ENCODE assay signal across 25 cellular contexts in genomic region chr21:32732544-32732943, GRCh38. TPM values are rescaled to one million over a fixed set of nuclear protein-coding genes. Genes with fewer than 3 reads are reported as not detected.
DNase-seq lines count a peak whose midpoint lies in the region; TF ChIP-seq lines count a peak whose summit lies in the region.
"Had no signal": no experiment of that assay in that cellular context is flagged by ENCODE, and none has a peak within 500 bp of the region (broad histone marks: within the 10 kb centered on the region; RNA-seq: fewer than 3 reads in every experiment).

No MANE protein-coding gene starts in this region.

- H3K36me3 ChIP-seq in esophagus squamous epithelium: peaks cover 0 to 52% (median 3%) of the 10 kb centered on the region in 3 donors
- H3K36me3 ChIP-seq: prostate gland had no signal

- H3K36me3 Mint-ChIP-seq in activated naive CD4-positive, alpha-beta T cell treated with anti-CD3 and anti-CD28 coated beads, Interleukin-2, amount 50 U/mL, for 24 hours: peaks cover 19% of the 10 kb centered on the region
- H3K36me3 Mint-ChIP-seq in type B pancreatic cell (peaks cover 11% of the 10 kb centered on the region), endothelial cell (ENCODE audit: low read depth, unreplicated experiment) (peaks cover 7% of the 10 kb centered on the region)

- H3K4me1 ChIP-seq in esophagus squamous epithelium: peaks cover 5 to 6% (median 5%) of the 10 kb centered on the region in 3 donors
- H3K4me1 ChIP-seq: BE2C, prostate gland had no signal

- no peak overlapping the region for H3K4me3 ChIP-seq in esophagus squamous epithelium
- H3K4me3 ChIP-seq: coronary artery, PC-9, prostate gland, stomach, tibial artery had no signal

- TF ChIP-seq CTCF in type B pancreatic cell (conservative IDR thresholded peaks at IDR 0.05): no peak
- no peak for TF ChIP-seq CTCF in esophagus squamous epithelium (IDR thresholded peaks at IDR 0.05)
- no peak for TF ChIP-seq CTCF in endothelial cell (IDR thresholded peaks at IDR 0.05; ENCODE audit: unreplicated experiment)

- no peaks in the 10 kb centered on the region for H3K9me3 Mint-ChIP-seq in activated naive CD4-positive, alpha-beta T cell treated with anti-CD3 and anti-CD28 coated beads, Interleukin-2, amount 50 U/mL, for 24 hours
- no peaks in the 10 kb centered on the region for H3K9me3 Mint-ChIP-seq in type B pancreatic cell
- H3K9me3 Mint-ChIP-seq in endothelial cell (ENCODE audit: unreplicated experiment): no peaks in the 10 kb centered on the region
- H3K9me3 Mint-ChIP-seq: H9, memory B cell had no signal

- intact Hi-C loops in esophagus squamous epithelium (cut with DNase I): no loop called here

- no peak overlapping the region for H3K27ac ChIP-seq in esophagus squamous epithelium
- H3K27ac ChIP-seq: coronary artery, HL-60, KMS-11, PC-9, prostate gland, stomach, tibial artery had no signal

- no peak for TF ChIP-seq POLR2A in esophagus squamous epithelium (IDR thresholded peaks at IDR 0.05)

- WGBS in esophagus squamous epithelium, 2 donors: 83 to 86% methylated on average over 3 of the region's 3 CpGs

- H3K9me3 ChIP-seq in esophagus squamous epithelium: no peaks in the 10 kb centered on the region
- H3K9me3 ChIP-seq: BE2C, prostate gland, stomach, tibial artery had no signal

- peaks cover 66% of the 10 kb centered on the region for H3K4me1 Mint-ChIP-seq in activated naive CD4-positive, alpha-beta T cell treated with anti-CD3 and anti-CD28 coated beads, Interleukin-2, amount 50 U/mL, for 24 hours
- peaks cover 8% of the 10 kb centered on the region for H3K4me1 Mint-ChIP-seq in type B pancreatic cell (ENCODE audit: unreplicated experiment)
- peaks cover 12% of the 10 kb centered on the region for H3K4me1 Mint-ChIP-seq in endothelial cell (ENCODE audit: unreplicated experiment)

- H3K27ac Mint-ChIP-seq in activated naive CD4-positive, alpha-beta T cell treated with anti-CD3 and anti-CD28 coated beads, Interleukin-2, amount 50 U/mL, for 24 hours: peak overlapping the region; percentile 78
- H3K27ac Mint-ChIP-seq in type B pancreatic cell (peak overlapping the region; percentile 54), endothelial cell (ENCODE audit: unreplicated experiment) (no peak overlapping the region)
- H3K27ac Mint-ChIP-seq: memory B cell had no signal

- no peaks in the 10 kb centered on the region for H3K27me3 Mint-ChIP-seq in activated naive CD4-positive, alpha-beta T cell treated with anti-CD3 and anti-CD28 coated beads, Interleukin-2, amount 50 U/mL, for 24 hours
- no peaks in the 10 kb centered on the region for H3K27me3 Mint-ChIP-seq in type B pancreatic cell
- H3K27me3 Mint-ChIP-seq in endothelial cell (ENCODE audit: unreplicated experiment): peaks cover 4% of the 10 kb centered on the region
- H3K27me3 Mint-ChIP-seq: memory B cell had no signal

- peak overlapping the region; percentile 69 for H3K4me3 Mint-ChIP-seq in activated naive CD4-positive, alpha-beta T cell treated with anti-CD3 and anti-CD28 coated beads, Interleukin-2, amount 50 U/mL, for 24 hours
- H3K4me3 Mint-ChIP-seq in type B pancreatic cell (no peak overlapping the region), endothelial cell (ENCODE audit: unreplicated experiment) (no peak overlapping the region)
- H3K4me3 Mint-ChIP-seq: H9, memory B cell had no signal

- DNase-seq in activated naive CD4-positive, alpha-beta T cell (lab: John Stamatoyannopoulos, UW): no peak
- peak; percentile 44 for DNase-seq in M059J (ENCODE audit: low read depth)
- peak; percentile 22 for DNase-seq in foreskin melanocyte
- no peak for DNase-seq in type B pancreatic cell (ENCODE audit: extremely low spot score, unreplicated experiment)
- no peak for DNase-seq in esophagus squamous epithelium (lab: John Stamatoyannopoulos, UW)
- no peak for DNase-seq in endothelial cell (ENCODE audit: low spot score)
- DNase-seq: activated effector memory CD4-positive, alpha-beta T cell treated with anti-CD3 and anti-CD28 coated beads, Interleukin-2, amount 50 U/mL, for 16 hours; BE2C; caudate nucleus; effector memory CD4-positive, alpha-beta T cell; glutamatergic neuron; H9; NCI-H1417 treated with DMSO at 0.1 percent for 48 hours; NCI-H2081; NCI-H526; Right ventricle myocardium superior; stomach; tibial artery had no signal

- H3K27me3 ChIP-seq in esophagus squamous epithelium: no peaks in the 10 kb centered on the region
- H3K27me3 ChIP-seq: BE2C, stomach, tibial artery had no signal

RNA-seq across cellular contexts. Expression of gene SYNJ1, which starts 4.7 kb away (rescaled TPM):
- total RNA-seq in M059J (2014; rRNA removed; shearing (Covaris generic)): 11.2 and 16.7 TPM in 2 replicates
- total RNA-seq in type B pancreatic cell (ENCODE audit: low replicate concordance): 11.1 and 12.0 TPM in 2 replicates
- 10 to 100 TPM in 1 of 4 donors, 1 to 10 TPM in 3; 6.5 to 13.8 (median 7.6) TPM for total RNA-seq in esophagus squamous epithelium
- 23.0 TPM for total RNA-seq in endothelial cell (ENCODE audit: unreplicated experiment)

RNA-seq across cellular contexts. Expression of gene PAXBP1, which starts 39.0 kb away (rescaled TPM):
- 10.6 and 13.3 TPM in 2 replicates for total RNA-seq in M059J (2014; rRNA removed; shearing (Covaris generic))
- 52.0 and 80.2 TPM in 2 replicates for total RNA-seq in type B pancreatic cell (ENCODE audit: low replicate concordance)
- total RNA-seq in esophagus squamous epithelium: 10 to 100 TPM; 14.4 to 46.9 (median 23.3) TPM
- total RNA-seq in endothelial cell (ENCODE audit: unreplicated experiment): 51.5 TPM

Comparison
In these comparisons a context has a peak if more than half of its experiments do, and no peak if none do; other contexts are left out.
1. DNase-seq: peak in M059J (single experiment) and foreskin melanocyte (single experiment); none in activated naive CD4-positive, alpha-beta T cell (0 of 4), type B pancreatic cell (single experiment), esophagus squamous epithelium (single experiment) and endothelial cell (single experiment).